In the genomic region with DNA sequence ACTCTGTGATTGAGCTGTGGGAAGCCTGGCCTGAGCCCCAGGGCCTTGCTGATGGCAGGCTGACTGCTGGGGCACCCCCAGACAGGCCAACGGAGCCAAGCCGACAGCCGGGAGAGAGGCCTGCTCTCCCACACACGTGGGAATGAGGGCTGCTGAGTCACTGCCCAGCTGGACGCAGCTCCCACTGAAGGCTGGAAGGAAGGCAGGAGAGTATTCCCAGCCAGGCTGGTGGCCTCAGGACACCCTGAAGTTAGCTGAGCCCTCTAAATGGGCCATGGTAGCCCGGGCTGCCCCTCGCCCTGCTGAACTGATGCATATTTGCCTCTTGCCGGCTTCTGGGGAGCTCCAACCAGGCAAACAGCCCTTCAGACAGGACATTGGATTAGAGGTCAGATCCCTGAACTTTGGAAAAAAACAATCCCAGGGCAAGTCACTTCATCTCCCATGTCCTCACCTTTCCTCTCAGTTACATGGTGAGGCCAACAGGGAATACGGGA, we compare ENCODE assay signal across 9 cellular contexts.
DNase-seq lines count a peak whose midpoint lies in the region; ATAC-seq and TF ChIP-seq lines count a peak whose summit lies in the region.
"Had no signal": no experiment of that assay in that cellular context is flagged by ENCODE, and none has a peak within 500 bp of the region (broad histone marks: within the 10 kb centered on the region; RNA-seq: fewer than 3 reads in every experiment).

No MANE protein-coding gene starts in this region.

- H3K27ac ChIP-seq in HUES48 (ENCODE audit: low read depth, low read length) (peak overlapping the region; percentile 75), tibial artery (peak overlapping the region; percentile 75 to 81)
- H3K27ac ChIP-seq: HL-60 had no signal

- H3K9ac ChIP-seq in HUES48 (ENCODE audit: low read depth, low read length): no peak overlapping the region

- H3K36me3 ChIP-seq in HUES48 (ENCODE audit: control insufficient read depth, insufficient read depth, low read length) (no peaks in the 10 kb centered on the region), tibial artery (no peaks in the 10 kb centered on the region), HAP-1 (replicated peaks) (no peaks in the 10 kb centered on the region)

- H3K4me3 ChIP-seq in HUES48 (ENCODE audit: low read depth, low read length) (no peak overlapping the region), lower leg skin (ENCODE audit: low read depth, poor library complexity, severe bottlenecking) (no peak overlapping the region), tibial artery (no peak overlapping the region), HAP-1 (no peak overlapping the region)

- TF ChIP-seq POLR2A in lower leg skin (IDR thresholded peaks at IDR 0.05): no peak

- intact Hi-C loops in lower leg skin (cut with DNase I; ENCODE audit: low total_unique reads): no loop called here
- intact Hi-C loops in tibial artery (cut with DNase I; ENCODE audit: low total_unique reads): loop anchor here (5.0 kb wide), 1 partner anchor 66 kb away; no protein-coding TSS in a partner anchor

- H3K4me1 ChIP-seq in HUES48 (ENCODE audit: control insufficient read depth, insufficient read depth, low read length) (peaks cover 28% of the 10 kb centered on the region), tibial artery (peaks cover 0 to 30% (median 24%) of the 10 kb centered on the region in 4 donors), HAP-1 (peaks cover 16% of the 10 kb centered on the region)

- DNase-seq in cerebellum (ENCODE audit: low spot score): peak; percentile 81
- peak; percentile 48 to 92 for DNase-seq in lower leg skin (ENCODE audit: low spot score in 2 of 2)
- peak; percentile 85 to 95 for DNase-seq in tibial artery
- DNase-seq in T-helper 2 cell: no peak
- DNase-seq in RPMI8226: no peak
- DNase-seq in HAP-1 (ENCODE audit: low spot score in 2 of 2): no peak

- H3K9me3 ChIP-seq in HUES48 (ENCODE audit: control insufficient read depth, insufficient read depth, low read length) (no peaks in the 10 kb centered on the region), tibial artery (no peaks in the 10 kb centered on the region), HAP-1 (0 out of 2 replicates have a peak, but pooled peaks cover 3% of the 10 kb centered on the region)

- no peak for ATAC-seq in GM19351 (IDR thresholded peaks at IDR 0.05; ENCODE audit: unreplicated experiment)

- in situ Hi-C loops in HAP-1 (cut with MboI; ENCODE audit: low sequenced_read_pairs): no loop called here

- H3K27me3 ChIP-seq in HUES48 (ENCODE audit: control insufficient read depth, insufficient read depth, low read length) (no peaks in the 10 kb centered on the region), tibial artery (no peaks in the 10 kb centered on the region), HAP-1 (ENCODE audit: low read depth) (peaks cover 3% of the 10 kb centered on the region; the same call in 1 of the 2 replicates)

- WGBS in lower leg skin, 2 donors: 36 to 47% methylated on average over 9 of the region's 9 CpGs

- TF ChIP-seq CTCF in lower leg skin (IDR thresholded peaks at IDR 0.05): no peak
- no peak for TF ChIP-seq CTCF in tibial artery (IDR thresholded peaks at IDR 0.05)

Comparison
In these comparisons a context has a peak if more than half of its experiments do, and no peak if none do; other contexts are left out.
1. DNase-seq: peak in cerebellum (single experiment), lower leg skin (2 of 2) and tibial artery (2 of 2); none in T-helper 2 cell (0 of 5), RPMI8226 (single experiment) and HAP-1 (0 of 2).